Comparison of ENCODE assay signal across 20 cellular contexts in genomic region chrX:111376897-111377601, GRCh38. TPM values are rescaled to one million over a fixed set of nuclear protein-coding genes. Genes with fewer than 3 reads are reported as not detected.
A peak's percentile ranks its signal among the peaks of the same experiment; 100 is the strongest.
DNase-seq lines count a peak whose midpoint lies in the region; TF ChIP-seq lines count a peak whose summit lies in the region.
"Had no signal": no experiment of that assay in that cellular context is flagged by ENCODE, and none has a peak within 500 bp of the region (broad histone marks: within the 10 kb centered on the region; RNA-seq: fewer than 3 reads in every experiment).

No MANE protein-coding gene starts in this region.

- H3K27me3 ChIP-seq in iPS-20b (ENCODE audit: insufficient read depth, low read length) (no peaks in the 10 kb centered on the region), esophagus squamous epithelium (no peaks in the 10 kb centered on the region)
- H3K27me3 ChIP-seq: esophagus muscularis mucosa, thyroid gland had no signal

- H3K36me3 ChIP-seq in iPS-20b (ENCODE audit: insufficient read depth, low read depth, low read length) (no peaks in the 10 kb centered on the region), esophagus squamous epithelium (no peaks in the 10 kb centered on the region)
- H3K36me3 ChIP-seq: esophagus muscularis mucosa, heart right ventricle, thyroid gland had no signal

- H3K9ac ChIP-seq in iPS-20b (ENCODE audit: low read depth, low read length) = no peak overlapping the region

- DNase-seq in DMS153 treated with DMSO at 0.1 percent for 48 hours (lab: John Stamatoyannopoulos, UW; ENCODE audit: unreplicated experiment) (peak; percentile 34), NCI-H146 treated with DMSO at 0.1 percent for 48 hours (lab: John Stamatoyannopoulos, UW; ENCODE audit: unreplicated experiment) (peak; percentile 80), NCI-H748 treated with DMSO at 0.1 percent for 48 hours (lab: John Stamatoyannopoulos, UW) (peak; percentile 93), esophagus squamous epithelium (lab: John Stamatoyannopoulos, UW) (no peak), UCSD-AML1 (lab: John Stamatoyannopoulos, UW; ENCODE audit: unreplicated experiment) (no peak)
- no peak for DNase-seq in stimulated activated CD4-positive, alpha-beta T cell treated with anti-CD3 and anti-CD28 coated beads, Interleukin-4, amount 100 ng/mL, for 4 hours
- DNase-seq in activated CD8-positive, alpha-beta memory T cell treated with anti-CD3 and anti-CD28 coated beads for 24 hours = no peak
- DNase-seq: activated CD4-positive, CD25-positive, alpha-beta regulatory T cell; activated naive CD4-positive, alpha-beta T cell treated with Interleukin-2 at 50 U/mL for 16 hours; Caco-2; cortex of kidney; heart right ventricle; naive thymus-derived CD4-positive, alpha-beta T cell; NCI-H226; RPMI8226; thyroid gland had no signal

- WGBS in esophagus squamous epithelium, 2 donors = 13 to 41% methylated on average over 6 of the region's 6 CpGs

- H3K4me1 ChIP-seq in iPS-20b (ENCODE audit: insufficient read depth, low read length) (peaks cover 7% of the 10 kb centered on the region; the same call in 1 of the 2 replicates), esophagus squamous epithelium (no peaks in the 10 kb centered on the region)
- H3K4me1 ChIP-seq: Caco-2, esophagus muscularis mucosa, heart right ventricle, thyroid gland had no signal

- H3K4me3 ChIP-seq in iPS-20b (ENCODE audit: low read length) (peak overlapping the region; percentile 33; the same call in 1 of the 2 replicates), esophagus squamous epithelium (no peak overlapping the region)
- H3K4me3 ChIP-seq: esophagus muscularis mucosa, heart right ventricle, thyroid gland had no signal

- no peak overlapping the region for H3K27ac ChIP-seq in iPS-20b (ENCODE audit: low read length)
- H3K27ac ChIP-seq in esophagus squamous epithelium = no peak overlapping the region
- H3K27ac ChIP-seq: esophagus muscularis mucosa, heart right ventricle, thyroid gland had no signal

- intact Hi-C loops in esophagus squamous epithelium (cut with DNase I) = no loop called here

- TF ChIP-seq CTCF in esophagus squamous epithelium (IDR thresholded peaks at IDR 0.05) = no peak

- no peaks in the 10 kb centered on the region for H3K9me3 ChIP-seq in iPS-20b (ENCODE audit: insufficient read depth, low read depth, low read length)
- H3K9me3 ChIP-seq in esophagus squamous epithelium = no peaks in the 10 kb centered on the region
- H3K9me3 ChIP-seq: Caco-2, esophagus muscularis mucosa, heart right ventricle, thyroid gland had no signal

- no peak for TF ChIP-seq POLR2A in esophagus squamous epithelium (IDR thresholded peaks at IDR 0.05)

RNA-seq across cellular contexts. Expression of gene DCX, which starts 34.9 kb away (rescaled TPM):
- under 1 TPM in 2 of 4 donors, not detected in 2; 0.04 to 0.26 TPM for total RNA-seq in esophagus squamous epithelium
- total RNA-seq: Caco-2; HT-29; liver; naive thymus-derived CD4-positive, alpha-beta T cell; thyroid gland had no signal

Comparison
In these comparisons a context has a peak if more than half of its experiments do, and no peak if none do; other contexts are left out.
1. DNase-seq: peak in DMS153 treated with DMSO at 0.1 percent for 48 hours (single experiment), NCI-H146 treated with DMSO at 0.1 percent for 48 hours (single experiment) and NCI-H748 treated with DMSO at 0.1 percent for 48 hours (single experiment); none in esophagus squamous epithelium (single experiment), stimulated activated CD4-positive, alpha-beta T cell treated with anti-CD3 and anti-CD28 coated beads, Interleukin-4, amount 100 ng/mL, for 4 hours (0 of 2), activated CD8-positive, alpha-beta memory T cell treated with anti-CD3 and anti-CD28 coated beads for 24 hours (single experiment) and UCSD-AML1 (single experiment).